In genomic region chrX:9278475-9279270, GRCh38 we compare ENCODE assay signal across 11 cellular contexts.
DNase-seq lines count a peak whose midpoint lies in the region; ATAC-seq, FAIRE-seq and TF ChIP-seq lines count a peak whose summit lies in the region.
"Had no signal": no experiment of that assay in that cellular context is flagged by ENCODE, and none has a peak within 500 bp of the region (broad histone marks: within the 10 kb centered on the region; RNA-seq: fewer than 3 reads in every experiment).

No MANE protein-coding gene starts in this region.

- no peak overlapping the region for H3K27ac ChIP-seq in right cardiac atrium (ENCODE audit: low read length)
- no peak overlapping the region for H3K27ac ChIP-seq in OCI-LY1 (ENCODE audit: low read depth, low read length, poor library complexity, severe bottlenecking)
- H3K27ac ChIP-seq in aorta (ENCODE audit: low read depth in 1 of 2, low read length in 2 of 2): no peak overlapping the region
- H3K27ac ChIP-seq in Peyer's patch: peak overlapping the region in 2 of 4 donors; percentile 8 to 30

- WGBS in right cardiac atrium: 72% methylated on average over 7 of the region's 7 CpGs
- WGBS in aorta, 2 donors: 80 to 85% methylated on average over 7 of the region's 7 CpGs

- no peaks in the 10 kb centered on the region for H3K9me3 ChIP-seq in right cardiac atrium (ENCODE audit: control insufficient read depth, low read length)
- H3K9me3 ChIP-seq in OCI-LY1 (ENCODE audit: low read length): no peaks in the 10 kb centered on the region
- no peaks in the 10 kb centered on the region for H3K9me3 ChIP-seq in aorta (ENCODE audit: control insufficient read depth, low read length)
- H3K9me3 ChIP-seq in Peyer's patch: no peaks in the 10 kb centered on the region

- H3K79me2 ChIP-seq in OCI-LY1 (ENCODE audit: insufficient read depth, low read length): no peaks in the 10 kb centered on the region

- H4K20me1 ChIP-seq in OCI-LY1 (ENCODE audit: insufficient read depth, low read length): no peaks in the 10 kb centered on the region

- ATAC-seq in right cardiac atrium (no peak), Right ventricle myocardium inferior (no peak), aorta (ENCODE audit: low FRiP score) (peak; percentile 41), HG02938 (IDR thresholded peaks at IDR 0.05; ENCODE audit: unreplicated experiment) (no peak)

- H3F3A ChIP-seq in OCI-LY1 (ENCODE audit: insufficient read depth, low read length): no peaks in the 10 kb centered on the region

- TF ChIP-seq POLR2A in Peyer's patch (IDR thresholded peaks at IDR 0.05): no peak
- no peak for TF ChIP-seq POLR2A in GM12892 (IDR thresholded peaks at IDR 0.05; ENCODE audit: low read depth, low read length)

- H3K4me2 ChIP-seq in OCI-LY1 (ENCODE audit: low read length): peak overlapping the region; percentile 51

- H3K27me3 ChIP-seq in right cardiac atrium (ENCODE audit: control insufficient read depth, insufficient read depth): no peaks in the 10 kb centered on the region
- H3K27me3 ChIP-seq in OCI-LY1 (ENCODE audit: insufficient read depth, low read length): no peaks in the 10 kb centered on the region
- no peaks in the 10 kb centered on the region for H3K27me3 ChIP-seq in aorta (ENCODE audit: control insufficient read depth in 1 of 2, insufficient read depth in 2 of 2, low read length in 1 of 2)
- H3K27me3 ChIP-seq in Peyer's patch: no peaks in the 10 kb centered on the region

- H3K9me2 ChIP-seq in OCI-LY1 (ENCODE audit: low read depth, low read length): no peaks in the 10 kb centered on the region

- DNase-seq in right cardiac atrium: no peak
- DNase-seq in Right ventricle myocardium inferior (ENCODE audit: missing footprints): no peak
- DNase-seq in iris pigment epithelial cell (ENCODE audit: low read depth): peak; percentile 3
- no peak for DNase-seq in aorta
- no peak for DNase-seq in Peyer's patch
- no peak for DNase-seq in GM12892 (ENCODE audit: insufficient read length)
- DNase-seq: heart right ventricle; NCI-H2029; stimulated activated CD4-positive, alpha-beta T cell treated with anti-CD3 and anti-CD28 coated beads, Interleukin-1b, Interleukin-23, amount 100 ng/mL, for 48 hours had no signal

- TF ChIP-seq CTCF in OCI-LY1 (IDR thresholded peaks at IDR 0.05; ENCODE audit: low read length): no peak
- TF ChIP-seq CTCF in Peyer's patch (IDR thresholded peaks at IDR 0.05): no peak

- H3K4me3 ChIP-seq in right cardiac atrium (ENCODE audit: low read length): peak overlapping the region; percentile 15
- no peak overlapping the region for H3K4me3 ChIP-seq in OCI-LY1 (ENCODE audit: low read depth, low read length, poor library complexity, severe bottlenecking)
- H3K4me3 ChIP-seq in aorta (ENCODE audit: low read length in 2 of 2): no peak overlapping the region
- no peak overlapping the region for H3K4me3 ChIP-seq in Peyer's patch

- intact Hi-C loops in right cardiac atrium (cut with DNase I) (no loop called here), Right ventricle myocardium inferior (cut with DNase I) (no loop called here), aorta (cut with DNase I) (no loop called here)

- FAIRE-seq in GM12892 (lab: Jason Lieb, UNC): no peak

- no peak overlapping the region for H2AFZ ChIP-seq in OCI-LY1 (ENCODE audit: low read length)

- no peak overlapping the region for H3K9ac ChIP-seq in OCI-LY1 (ENCODE audit: low read length)

- H3K36me3 ChIP-seq in OCI-LY1 (ENCODE audit: insufficient read depth, low read length) (no peaks in the 10 kb centered on the region; the same call in 1 of the 2 replicates), aorta (ENCODE audit: control insufficient read depth in 1 of 2, insufficient read depth in 2 of 2, low read length in 1 of 2) (no peaks in the 10 kb centered on the region), Peyer's patch (no peaks in the 10 kb centered on the region)
- H3K36me3 ChIP-seq: heart right ventricle had no signal

- peaks cover 2% of the 10 kb centered on the region for H3K4me1 ChIP-seq in right cardiac atrium (ENCODE audit: control insufficient read depth, insufficient read depth, low read length)
- H3K4me1 ChIP-seq in OCI-LY1 (ENCODE audit: insufficient read depth, low read length, severe bottlenecking): peaks cover 19% of the 10 kb centered on the region
- no peaks in the 10 kb centered on the region for H3K4me1 ChIP-seq in aorta (ENCODE audit: control insufficient read depth in 1 of 2, insufficient read depth in 2 of 2, low read length in 2 of 2)
- H3K4me1 ChIP-seq in Peyer's patch: no peaks in the 10 kb centered on the region
